ENCODE assay signal across 1 cellular context in genomic region chr1:67682659-67683197, GRCh38.
TF ChIP-seq lines count a peak whose summit lies in the region.

No MANE protein-coding gene starts in this region.

TF ChIP-seq in K562, 482 proteins besides CTCF, POLR2A, EP300 and RAD21 (continued from another document and continues in another):
- TF ChIP-seq POLR3A (IDR thresholded peaks at IDR 0.05; ENCODE audit: borderline replicate concordance, extremely low read depth, insufficient read depth, insufficient read length) = no peak
- TF ChIP-seq SP1 (CRISPR knock-in tag; IDR thresholded peaks at IDR 0.05) = peak; percentile 47
- no peak for TF ChIP-seq SREBF1 (IDR thresholded peaks at IDR 0.05; ENCODE audit: borderline replicate concordance, low read depth, low read length)
- peak; percentile 89 for TF ChIP-seq JUN (IDR thresholded peaks at IDR 0.05; ENCODE audit: borderline replicate concordance, low read depth, low read length)
- no peak for TF ChIP-seq JUN (CRISPR knock-in tag; IDR thresholded peaks at IDR 0.05; ENCODE audit: borderline replicate concordance)
- peak in 1 of 2 experiments; percentile 98; a peak in 2 of 4 replicates for TF ChIP-seq ZNF318 (IDR thresholded peaks at IDR 0.05; ENCODE audit: borderline replicate concordance in 1 of 2, low read depth in 1 of 2)
- no peak for TF ChIP-seq POLR2AphosphoS2 (IDR thresholded peaks at IDR 0.05; ENCODE audit: low read length)
- no peak for TF ChIP-seq NFE2L1 (tag; IDR thresholded peaks at IDR 0.05; ENCODE audit: borderline replicate concordance, low read depth)
- no peak for TF ChIP-seq BRCA1 (IDR thresholded peaks at IDR 0.05)
- TF ChIP-seq BRCA1 (CRISPR knock-in tag; IDR thresholded peaks at IDR 0.05) = no peak
- peak; percentile 70 for TF ChIP-seq CEBPB (tag; IDR thresholded peaks at IDR 0.05)
- no peak for TF ChIP-seq SNAPC5 (CRISPR knock-in tag; IDR thresholded peaks at IDR 0.05)
- no peak for TF ChIP-seq ZBTB33 (CRISPR knock-in tag; IDR thresholded peaks at IDR 0.05)
- no peak for TF ChIP-seq ZC3H11A (IDR thresholded peaks at IDR 0.05; ENCODE audit: low read depth, low read length)
- TF ChIP-seq ZNF609 (CRISPR knock-in tag; IDR thresholded peaks at IDR 0.05; ENCODE audit: borderline replicate concordance) = no peak
- no peak for TF ChIP-seq ATF6 (CRISPR knock-in tag; IDR thresholded peaks at IDR 0.05)
- TF ChIP-seq HMG20B (CRISPR knock-in tag; IDR thresholded peaks at IDR 0.05) = no peak
- TF ChIP-seq ZNF780A (CRISPR knock-in tag; IDR thresholded peaks at IDR 0.05) = no peak
- no peak for TF ChIP-seq HNRNPK (IDR thresholded peaks at IDR 0.05; ENCODE audit: low read depth, low read length, poor library complexity, severe bottlenecking)
- no peak for TF ChIP-seq VEZF1 (CRISPR knock-in tag; IDR thresholded peaks at IDR 0.05)
- TF ChIP-seq STAT5A (IDR thresholded peaks at IDR 0.05; ENCODE audit: borderline replicate concordance, low read length) = no peak
- TF ChIP-seq ZNF174 (CRISPR knock-in tag; IDR thresholded peaks at IDR 0.05) = no peak
- TF ChIP-seq PPARD (CRISPR knock-in tag; IDR thresholded peaks at IDR 0.05) = no peak
- no peak for TF ChIP-seq IRF1 (CRISPR knock-in tag; IDR thresholded peaks at IDR 0.05; ENCODE audit: borderline replicate concordance)
- no peak for TF ChIP-seq RBBP5 (IDR thresholded peaks at IDR 0.05; ENCODE audit: borderline replicate concordance, insufficient read depth, low read length, poor library complexity, severe bottlenecking)
- TF ChIP-seq ZNF445 (CRISPR knock-in tag; IDR thresholded peaks at IDR 0.05; ENCODE audit: low read depth) = 0 out of 2 replicates have a peak, but pooled peaks have one; percentile 24
- TF ChIP-seq ZFP36 (IDR thresholded peaks at IDR 0.05; ENCODE audit: low read depth, low read length, partially characterized antibody) = no peak
- TF ChIP-seq TRIM25 (IDR thresholded peaks at IDR 0.05; ENCODE audit: borderline replicate concordance) = no peak
- no peak for TF ChIP-seq ZNF324 (CRISPR knock-in tag; IDR thresholded peaks at IDR 0.05)
- TF ChIP-seq NONO (IDR thresholded peaks at IDR 0.05; ENCODE audit: low read depth in 2 of 2, low read length in 1 of 2) = no peak
- TF ChIP-seq POLR3G (IDR thresholded peaks at IDR 0.05; ENCODE audit: extremely low read depth, insufficient read length, insufficient replicate concordance) = no peak
- no peak for TF ChIP-seq SUPT5H (IDR thresholded peaks at IDR 0.05)
- TF ChIP-seq GABPB2 (CRISPR knock-in tag; conservative IDR thresholded peaks at IDR 0.05) = no peak
